9 cellular contexts compared by ENCODE assay signal in genomic region chr17:43211123-43211479, GRCh38. TPM values are rescaled to one million over a fixed set of nuclear protein-coding genes. Genes with fewer than 3 reads are reported as not detected.
A peak's percentile ranks its signal among the peaks of the same experiment; 100 is the strongest.
DNase-seq lines count a peak whose midpoint lies in the region; ATAC-seq and TF ChIP-seq lines count a peak whose summit lies in the region.
"Had no signal": no experiment of that assay in that cellular context is flagged by ENCODE, and none has a peak within 500 bp of the region (broad histone marks: within the 10 kb centered on the region; RNA-seq: fewer than 3 reads in every experiment).

No MANE protein-coding gene starts in this region.

- peaks cover 7% of the 10 kb centered on the region; the same call in 1 of the 2 replicates for H3F3A ChIP-seq in MM.1S (ENCODE audit: insufficient read depth, low read length)

- H3K9me3 ChIP-seq in BLaER1 (no peaks in the 10 kb centered on the region), MM.1S (replicated peaks; ENCODE audit: insufficient read depth, low read length) (no peaks in the 10 kb centered on the region)
- no peaks in the 10 kb centered on the region for H3K9me3 ChIP-seq in naive thymus-derived CD4-positive, alpha-beta T cell (ENCODE audit: control insufficient read depth in 2 of 3, low read length in 3 of 3)

- H3K9ac ChIP-seq in BLaER1 (peak overlapping the region; percentile 77), MM.1S (ENCODE audit: low read length) (peak overlapping the region; percentile 48; the same call in 1 of the 2 replicates)

- POLR2A ChIA-PET in naive thymus-derived CD4-positive, alpha-beta T cell (lab: Charles Lee): interaction anchor here (0.6 to 6.1 kb wide), 13 partner anchors 9 to 720 kb away, joined by 3 to 64 read pairs (median 6); partner anchors contain the start of genes DHX8, NBR1 and RPL27

- H3K27ac ChIP-seq in BLaER1 (peak overlapping the region; percentile 70), MM.1S (ENCODE audit: low read length) (peak overlapping the region; percentile 10; the same call in 1 of the 2 replicates), coronary artery (peak overlapping the region; percentile 77 to 80)
- peak overlapping the region; percentile 86 for H3K27ac ChIP-seq in naive thymus-derived CD4-positive, alpha-beta T cell (ENCODE audit: low read depth, low read length)

- peak overlapping the region; percentile 89 to 98 (median 94) for H3K27ac Mint-ChIP-seq in naive thymus-derived CD4-positive, alpha-beta T cell

- H3K4me2 ChIP-seq in BLaER1 (peak overlapping the region; percentile 86), MM.1S (ENCODE audit: low read depth, low read length) (peak overlapping the region; percentile 90)

- H2AFZ ChIP-seq in MM.1S (ENCODE audit: low read length): peak overlapping the region; percentile 83

- H3K27me3 ChIP-seq in BLaER1 (no peaks in the 10 kb centered on the region), MM.1S (replicated peaks; ENCODE audit: insufficient read depth, low read length) (no peaks in the 10 kb centered on the region)
- no peaks in the 10 kb centered on the region for H3K27me3 ChIP-seq in naive thymus-derived CD4-positive, alpha-beta T cell (ENCODE audit: control insufficient read depth in 2 of 2, insufficient read depth in 2 of 2, low read length in 2 of 2)

- H3K4me1 ChIP-seq in BLaER1: peaks cover 35% of the 10 kb centered on the region
- peaks cover 10% of the 10 kb centered on the region for H3K4me1 ChIP-seq in MM.1S (ENCODE audit: low read length)
- peaks cover 15 to 17% of the 10 kb centered on the region in 2 donors for H3K4me1 ChIP-seq in naive thymus-derived CD4-positive, alpha-beta T cell (ENCODE audit: control insufficient read depth in 2 of 2, insufficient read depth in 2 of 2, low read length in 2 of 2)

- H4K20me1 ChIP-seq in BLaER1 (no peaks in the 10 kb centered on the region; the same call in 1 of the 2 replicates), MM.1S (ENCODE audit: insufficient read depth, low read length) (no peaks in the 10 kb centered on the region)

- intact Hi-C loops in naive thymus-derived CD4-positive, alpha-beta T cell (cut with micrococcal nuclease): loop anchor here (1.0 to 10.0 kb wide), 7 partner anchors 40 to 274 kb away; partner anchors contain the start of genes BRCA1 (in 2 of the 2), DHX8 (in 2 of the 2), IFI35 (in 1 of the 2) and NBR1 (in 1 of the 2)

- H3K27me3 Mint-ChIP-seq in naive thymus-derived CD4-positive, alpha-beta T cell: no peaks in the 10 kb centered on the region

- H3K36me3 Mint-ChIP-seq in naive thymus-derived CD4-positive, alpha-beta T cell: peaks cover 3 to 34% (median 19%) of the 10 kb centered on the region in 5 donors

- peaks cover 23 to 49% (median 43%) of the 10 kb centered on the region in 7 donors for H3K4me1 Mint-ChIP-seq in naive thymus-derived CD4-positive, alpha-beta T cell

- H3K36me3 ChIP-seq in BLaER1 (peaks cover 9% of the 10 kb centered on the region), MM.1S (replicated peaks; ENCODE audit: insufficient read depth, low read length) (no peaks in the 10 kb centered on the region)
- peaks cover 0 to 32% (median 6%) of the 10 kb centered on the region in 3 experiments for H3K36me3 ChIP-seq in naive thymus-derived CD4-positive, alpha-beta T cell (ENCODE audit: control insufficient read depth in 2 of 3, insufficient read depth in 3 of 3, low read length in 3 of 3)

- H3K4me3 Mint-ChIP-seq in naive thymus-derived CD4-positive, alpha-beta T cell: peak overlapping the region; percentile 89 to 100 (median 96)

- CTCF ChIA-PET in naive thymus-derived CD4-positive, alpha-beta T cell (lab: Charles Lee): interaction anchor here (0.6 to 1.3 kb wide), 8 partner anchors 9 to 213 kb away, joined by 3 to 7 read pairs (median 3); partner anchors contain the start of gene RPL27

- peaks cover 0 to 2% (median 0%) of the 10 kb centered on the region in 11 donors for H3K9me3 Mint-ChIP-seq in naive thymus-derived CD4-positive, alpha-beta T cell

- TF ChIP-seq CTCF in MM.1S (IDR thresholded peaks at IDR 0.05; ENCODE audit: low read length): no peak
- no peak for TF ChIP-seq CTCF in coronary artery (IDR thresholded peaks at IDR 0.05)

- DNase-seq in MM.1S: no peak
- DNase-seq in coronary artery (ENCODE audit: low spot score): no peak
- DNase-seq in naive thymus-derived CD4-positive, alpha-beta T cell: peak in 1 of 9 donors; percentile 4
- DNase-seq in activated CD4-positive, alpha-beta T cell treated with anti-CD3 and anti-CD28 coated beads for 4 hours: no peak
- DNase-seq in cerebellum (ENCODE audit: low spot score): no peak

- H3K4me3 ChIP-seq in BLaER1 (peak overlapping the region; percentile 77), MM.1S (ENCODE audit: low read length) (peak overlapping the region; percentile 76), coronary artery (peak overlapping the region; percentile 70)
- H3K4me3 ChIP-seq in naive thymus-derived CD4-positive, alpha-beta T cell (ENCODE audit: low read length): peak overlapping the region; percentile 89

- H3K79me2 ChIP-seq in MM.1S (ENCODE audit: low read length): no peaks in the 10 kb centered on the region

- ATAC-seq in naive thymus-derived CD4-positive, alpha-beta T cell: no peak
- ATAC-seq in GM19035 (IDR thresholded peaks at IDR 0.05; ENCODE audit: unreplicated experiment) (no peak), GM18909 (IDR thresholded peaks at IDR 0.05; ENCODE audit: poor library complexity, unreplicated experiment) (no peak)

- no peaks in the 10 kb centered on the region for H3K9me2 ChIP-seq in MM.1S (replicated peaks; ENCODE audit: insufficient read depth, low read length)

RNA-seq across cellular contexts. Expression of gene TMEM106A, which starts 0.6 kb away (rescaled TPM):
- 10 to 100 TPM; 10.4 to 20.7 (median 13.9) TPM for total RNA-seq in naive thymus-derived CD4-positive, alpha-beta T cell
- polyA plus RNA-seq in naive thymus-derived CD4-positive, alpha-beta T cell: 1 to 10 TPM; 1.6 to 6.6 TPM
- 4.4 TPM for total RNA-seq in cerebellum

RNA-seq across cellular contexts. Expression of gene CCDC200, which starts 17.3 kb away (rescaled TPM):
- total RNA-seq in naive thymus-derived CD4-positive, alpha-beta T cell: 1 to 10 TPM in 2 of 5 experiments, under 1 TPM in 1, not detected in 2; 0.72 to 2.0 (median 1.7) TPM
- 1 to 10 TPM in 1 of 2 donors, not detected in 1; 1.3 TPM for polyA plus RNA-seq in naive thymus-derived CD4-positive, alpha-beta T cell
- total RNA-seq in cerebellum: not detected
- total RNA-seq: lower leg skin had no signal

RNA-seq across cellular contexts. Expression of gene RNU2-1, which starts 22.7 kb away (rescaled TPM):
- 1,000 to 10,000 TPM; 2,629 to 6,823 (median 3,564) TPM for total RNA-seq in naive thymus-derived CD4-positive, alpha-beta T cell
- polyA plus RNA-seq in naive thymus-derived CD4-positive, alpha-beta T cell: not detected
- total RNA-seq in cerebellum: not detected
- total RNA-seq: lower leg skin had no signal

RNA-seq across cellular contexts. Expression of gene NBR1, which starts 40.1 kb away (rescaled TPM):
- total RNA-seq in naive thymus-derived CD4-positive, alpha-beta T cell: 10 to 100 TPM; 44.6 to 83.0 (median 64.3) TPM
- 10 to 100 TPM; 72.2 to 93.2 TPM for polyA plus RNA-seq in naive thymus-derived CD4-positive, alpha-beta T cell
- 59.1 TPM for total RNA-seq in cerebellum

Comparison
In these comparisons a context has a peak if more than half of its experiments do, and no peak if none do; other contexts are left out.
1. H3K27ac ChIP-seq: peak in every context shown above with its lines; median percentile 86 in naive thymus-derived CD4-positive, alpha-beta T cell; 78 in coronary artery; 70 in BLaER1; 10 in MM.1S.
2. RNA of gene RNU2-1, which starts 22.7 kb away (total RNA-seq): 2,629 to 6,823 TPM in naive thymus-derived CD4-positive, alpha-beta T cell; not detected in cerebellum (single experiment); every median in the first group is over 1,000 times any median in the second.
3. Peak in every context shown above with its lines, with median percentiles within 50 percentile points of each other: H3K4me3 ChIP-seq.